In genomic region chr3:69326821-69327433, GRCh38 we compare ENCODE assay signal across 8 cellular contexts. TPM values are rescaled to one million over a fixed set of nuclear protein-coding genes. Genes with fewer than 3 reads are reported as not detected.
A peak's percentile ranks its signal among the peaks of the same experiment; 100 is the strongest.
DNase-seq lines count a peak whose midpoint lies in the region; ATAC-seq and TF ChIP-seq lines count a peak whose summit lies in the region.

No MANE protein-coding gene starts in this region.

- H3K27ac Mint-ChIP-seq in CD4-positive, CD25-positive, alpha-beta regulatory T cell: peak overlapping the region in 2 of 3 donors; percentile 49 to 88

- peaks cover 21% of the 10 kb centered on the region for H3K4me1 ChIP-seq in CD4-positive, CD25-positive, alpha-beta regulatory T cell (ENCODE audit: control insufficient read depth, insufficient read depth, low read length, poor library complexity, severe bottlenecking)
- peaks cover 3 to 28% of the 10 kb centered on the region in 2 donors for H3K4me1 ChIP-seq in ascending aorta
- no peaks in the 10 kb centered on the region for H3K4me1 ChIP-seq in prostate gland (replicated peaks)

- H3K36me3 ChIP-seq in CD4-positive, CD25-positive, alpha-beta regulatory T cell (ENCODE audit: control insufficient read depth, insufficient read depth, low read length): no peaks in the 10 kb centered on the region
- H3K36me3 ChIP-seq in ascending aorta: no peaks in the 10 kb centered on the region
- H3K36me3 ChIP-seq in WERI-Rb-1: no peaks in the 10 kb centered on the region
- H3K36me3 ChIP-seq in prostate gland: no peaks in the 10 kb centered on the region

- H3K36me3 Mint-ChIP-seq in CD4-positive, CD25-positive, alpha-beta regulatory T cell: no peaks in the 10 kb centered on the region

- no peaks in the 10 kb centered on the region for H3K27me3 ChIP-seq in CD4-positive, CD25-positive, alpha-beta regulatory T cell (ENCODE audit: control insufficient read depth, insufficient read depth, low read length)
- no peaks in the 10 kb centered on the region for H3K27me3 ChIP-seq in ascending aorta
- no peaks in the 10 kb centered on the region for H3K27me3 ChIP-seq in WERI-Rb-1 (ENCODE audit: insufficient read depth, low read depth, severe bottlenecking)
- H3K27me3 ChIP-seq in prostate gland (replicated peaks; ENCODE audit: insufficient read depth): no peaks in the 10 kb centered on the region

- ATAC-seq in CD4-positive, CD25-positive, alpha-beta regulatory T cell (ENCODE audit: low read depth in 2 of 2): peak; percentile 66 to 71
- ATAC-seq in GM19468 (IDR thresholded peaks at IDR 0.05; ENCODE audit: extremely low read depth, unreplicated experiment) (peak; percentile 68), HG03571 (IDR thresholded peaks at IDR 0.05; ENCODE audit: unreplicated experiment) (peak; percentile 78)

- DNase-seq in CD4-positive, CD25-positive, alpha-beta regulatory T cell: peak in 2 of 3 donors; percentile 56 to 67
- no peak for DNase-seq in ascending aorta (ENCODE audit: low spot score in 2 of 2)
- peak; percentile 14 to 31 (median 28) for DNase-seq in stimulated activated CD4-positive, alpha-beta T cell treated with anti-CD3 and anti-CD28 coated beads, TNF-alpha, amount 100 ng/mL, for 4 hours (ENCODE audit: low read depth in 3 of 3)
- no peak for DNase-seq in WERI-Rb-1
- no peak for DNase-seq in prostate gland (ENCODE audit: low spot score)
- DNase-seq in cortex of kidney (lab: John Stamatoyannopoulos, UW): no peak

- peak overlapping the region; percentile 53 for H3K4me3 ChIP-seq in CD4-positive, CD25-positive, alpha-beta regulatory T cell (ENCODE audit: low read depth, low read length)
- peak overlapping the region; percentile 15 to 50 for H3K4me3 ChIP-seq in ascending aorta
- H3K4me3 ChIP-seq in WERI-Rb-1 (ENCODE audit: low read depth, low read length): no peak overlapping the region
- no peak overlapping the region for H3K4me3 ChIP-seq in prostate gland

- WGBS in prostate gland: 60% methylated on average over 5 of the region's 5 CpGs

- peaks cover 6% of the 10 kb centered on the region for H3K27me3 Mint-ChIP-seq in CD4-positive, CD25-positive, alpha-beta regulatory T cell

- intact Hi-C loops in ascending aorta (cut with DNase I) (loop anchor here (5.0 kb wide), 2 partner anchors 45 to 85 kb away; no protein-coding TSS in a partner anchor), prostate gland (cut with DNase I) (no loop called here)

- H3K9me3 Mint-ChIP-seq in CD4-positive, CD25-positive, alpha-beta regulatory T cell: no peaks in the 10 kb centered on the region

- peaks cover 0 to 30% (median 22%) of the 10 kb centered on the region in 4 donors for H3K4me1 Mint-ChIP-seq in CD4-positive, CD25-positive, alpha-beta regulatory T cell

- H3K4me3 Mint-ChIP-seq in CD4-positive, CD25-positive, alpha-beta regulatory T cell: peak overlapping the region; percentile 14 to 84 (median 58)

- peak overlapping the region; percentile 2 for H3K27ac ChIP-seq in CD4-positive, CD25-positive, alpha-beta regulatory T cell (ENCODE audit: insufficient read depth, low read length, poor library complexity, severe bottlenecking)
- H3K27ac ChIP-seq in ascending aorta (peak overlapping the region; percentile 39 to 69), WERI-Rb-1 (no peak overlapping the region), prostate gland (no peak overlapping the region)

- no peak for TF ChIP-seq POLR2A in prostate gland (IDR thresholded peaks at IDR 0.05)

- H3K9me3 ChIP-seq in CD4-positive, CD25-positive, alpha-beta regulatory T cell (ENCODE audit: control insufficient read depth in 2 of 2, low read length in 2 of 2): no peaks in the 10 kb centered on the region
- H3K9me3 ChIP-seq in ascending aorta (no peaks in the 10 kb centered on the region), WERI-Rb-1 (ENCODE audit: severe bottlenecking) (no peaks in the 10 kb centered on the region), prostate gland (no peaks in the 10 kb centered on the region)

- TF ChIP-seq CTCF in ascending aorta (IDR thresholded peaks at IDR 0.05) (no peak), WERI-Rb-1 (IDR thresholded peaks at IDR 0.05; ENCODE audit: low read depth, low read length) (no peak), prostate gland (IDR thresholded peaks at IDR 0.05) (no peak)

RNA-seq across cellular contexts. Expression of gene FRMD4B, which starts 59.0 kb away (rescaled TPM):
- 54.7 TPM for total RNA-seq in CD4-positive, CD25-positive, alpha-beta regulatory T cell
- 10 to 100 TPM in 1 of 4 donors, 1 to 10 TPM in 3; 8.6 to 13.7 (median 9.6) TPM for polyA plus RNA-seq in CD4-positive, CD25-positive, alpha-beta regulatory T cell
- 13.5 TPM for total RNA-seq in ascending aorta
- 10 to 100 TPM; 31.0 to 41.4 TPM for total RNA-seq in prostate gland

Comparison
In these comparisons a context has a peak if more than half of its experiments do, and no peak if none do; other contexts are left out.
1. DNase-seq: peak in CD4-positive, CD25-positive, alpha-beta regulatory T cell (2 of 3) and stimulated activated CD4-positive, alpha-beta T cell treated with anti-CD3 and anti-CD28 coated beads, TNF-alpha, amount 100 ng/mL, for 4 hours (3 of 3); none in ascending aorta (0 of 2), WERI-Rb-1 (single experiment), prostate gland (single experiment) and cortex of kidney (single experiment).
2. H3K27ac ChIP-seq: peak in CD4-positive, CD25-positive, alpha-beta regulatory T cell (single experiment) and ascending aorta (2 of 2); none in WERI-Rb-1 (single experiment) and prostate gland (0 of 2).
3. H3K4me3 ChIP-seq: peak in CD4-positive, CD25-positive, alpha-beta regulatory T cell (single experiment) and ascending aorta (2 of 2); none in WERI-Rb-1 (single experiment) and prostate gland (0 of 2).
4. Peak in every context shown above with its lines, with median percentiles within 50 percentile points of each other: ATAC-seq.